16 cellular contexts compared by ENCODE assay signal in genomic region chr2:202669841-202670240, GRCh38. TPM values are rescaled to one million over a fixed set of nuclear protein-coding genes. Genes with fewer than 3 reads are reported as not detected.
DNase-seq lines count a peak whose midpoint lies in the region; ATAC-seq and TF ChIP-seq lines count a peak whose summit lies in the region.
"Had no signal": no experiment of that assay in that cellular context is flagged by ENCODE, and none has a peak within 500 bp of the region (broad histone marks: within the 10 kb centered on the region; RNA-seq: fewer than 3 reads in every experiment).

No MANE protein-coding gene starts in this region.

- WGBS in heart right ventricle, 2 donors, result 89 to 92% methylated on average over 1 of the region's 1 CpG

- H3K27ac Mint-ChIP-seq in activated CD8-positive, alpha-beta memory T cell treated with anti-CD3 and anti-CD28 coated beads, Interleukin-2, amount 10 ng/mL, durations not matched to agents 7 days and 5 days, result no peak overlapping the region
- H3K27ac Mint-ChIP-seq in activated T-helper 17 cell treated with anti-CD3 and anti-CD28 coated beads, Interleukin-2, amount 50 U/mL, for 72 hours, result peak overlapping the region; percentile 78
- peak overlapping the region; percentile 23 for H3K27ac Mint-ChIP-seq in progenitor cell of endocrine pancreas

- peak; percentile 30 for ATAC-seq in activated CD8-positive, alpha-beta memory T cell treated with anti-CD3 and anti-CD28 coated beads, Interleukin-2, amount 10 ng/mL, durations not matched to agents 7 days and 5 days
- ATAC-seq in HG02610 (IDR thresholded peaks at IDR 0.05; ENCODE audit: unreplicated experiment), result peak; percentile 46
- ATAC-seq in activated T-helper 17 cell treated with anti-CD3 and anti-CD28 coated beads, Interleukin-2, amount 50 U/mL, for 72 hours (replicated peaks), result peak; percentile 79
- ATAC-seq in heart right ventricle, result no peak

- H3K9me3 ChIP-seq in heart right ventricle, result no peaks in the 10 kb centered on the region
- H3K9me3 ChIP-seq: Peyer's patch, thyroid gland had no signal

- H3K9me3 Mint-ChIP-seq in activated CD8-positive, alpha-beta memory T cell treated with anti-CD3 and anti-CD28 coated beads, Interleukin-2, amount 10 ng/mL, durations not matched to agents 7 days and 5 days (ENCODE audit: low read depth), result no peaks in the 10 kb centered on the region
- no peaks in the 10 kb centered on the region for H3K9me3 Mint-ChIP-seq in activated T-helper 17 cell treated with anti-CD3 and anti-CD28 coated beads, Interleukin-2, amount 50 U/mL, for 72 hours
- H3K9me3 Mint-ChIP-seq in progenitor cell of endocrine pancreas (ENCODE audit: low read depth), result no peaks in the 10 kb centered on the region

- no peak for TF ChIP-seq CTCF in progenitor cell of endocrine pancreas (IDR thresholded peaks at IDR 0.05; ENCODE audit: unreplicated experiment)
- no peak for TF ChIP-seq CTCF in heart right ventricle (IDR thresholded peaks at IDR 0.05)

- H3K36me3 Mint-ChIP-seq in activated CD8-positive, alpha-beta memory T cell treated with anti-CD3 and anti-CD28 coated beads, Interleukin-2, amount 10 ng/mL, durations not matched to agents 7 days and 5 days, result peaks cover 3% of the 10 kb centered on the region
- H3K36me3 Mint-ChIP-seq in activated T-helper 17 cell treated with anti-CD3 and anti-CD28 coated beads, Interleukin-2, amount 50 U/mL, for 72 hours (ENCODE audit: low read depth), result no peaks in the 10 kb centered on the region
- H3K36me3 Mint-ChIP-seq in progenitor cell of endocrine pancreas (ENCODE audit: insufficient read depth), result no peaks in the 10 kb centered on the region

- no peaks in the 10 kb centered on the region for H3K36me3 ChIP-seq in heart right ventricle
- H3K36me3 ChIP-seq: Peyer's patch, thyroid gland had no signal

- intact Hi-C loops in heart right ventricle (cut with DNase I), result no loop called here

- H3K4me1 Mint-ChIP-seq in activated CD8-positive, alpha-beta memory T cell treated with anti-CD3 and anti-CD28 coated beads, Interleukin-2, amount 10 ng/mL, durations not matched to agents 7 days and 5 days, result peaks cover 28% of the 10 kb centered on the region
- H3K4me1 Mint-ChIP-seq in activated T-helper 17 cell treated with anti-CD3 and anti-CD28 coated beads, Interleukin-2, amount 50 U/mL, for 72 hours, result peaks cover 31% of the 10 kb centered on the region
- peaks cover 14% of the 10 kb centered on the region for H3K4me1 Mint-ChIP-seq in progenitor cell of endocrine pancreas (ENCODE audit: low read depth)

- no peaks in the 10 kb centered on the region for H3K27me3 Mint-ChIP-seq in activated CD8-positive, alpha-beta memory T cell treated with anti-CD3 and anti-CD28 coated beads, Interleukin-2, amount 10 ng/mL, durations not matched to agents 7 days and 5 days
- H3K27me3 Mint-ChIP-seq in activated T-helper 17 cell treated with anti-CD3 and anti-CD28 coated beads, Interleukin-2, amount 50 U/mL, for 72 hours, result no peaks in the 10 kb centered on the region
- no peaks in the 10 kb centered on the region for H3K27me3 Mint-ChIP-seq in progenitor cell of endocrine pancreas

- DNase-seq in activated CD8-positive, alpha-beta memory T cell treated with anti-CD3 and anti-CD28 coated beads, Interleukin-2, amount 10 ng/mL, durations not matched to agents 7 days and 5 days, result no peak
- DNase-seq in activated CD8-positive, alpha-beta memory T cell treated with anti-CD3 and anti-CD28 coated beads, Interleukin-2, amount 50 U/mL, for 48 hours, result no peak
- no peak for DNase-seq in progenitor cell of endocrine pancreas (ENCODE audit: low spot score, unreplicated experiment)
- no peak for DNase-seq in NK-92 (lab: John Stamatoyannopoulos, UW; ENCODE audit: unreplicated experiment)
- no peak for DNase-seq in Kasumi-1 (lab: John Stamatoyannopoulos, UW)
- DNase-seq in heart right ventricle, result no peak
- DNase-seq: activated CD4-positive, CD25-positive, alpha-beta regulatory T cell treated with anti-CD3 and anti-CD28 coated beads, Interleukin-2, amount 50 U/mL, for 72 hours; activated gamma-delta T cell treated with Interleukin-2 at 50 U/mL for 16 hours; DMS 273 treated with DMSO at 0.1 percent for 48 hours; NCI-H1694; NCI-H524 treated with DMSO at 0.1 percent for 48 hours; Peyer's patch; SW 1271; thyroid gland had no signal

- no peak overlapping the region for H3K4me3 ChIP-seq in heart right ventricle
- H3K4me3 ChIP-seq: Peyer's patch, thyroid gland had no signal

- H3K4me3 Mint-ChIP-seq in activated CD8-positive, alpha-beta memory T cell treated with anti-CD3 and anti-CD28 coated beads, Interleukin-2, amount 10 ng/mL, durations not matched to agents 7 days and 5 days, result no peak overlapping the region
- H3K4me3 Mint-ChIP-seq in activated T-helper 17 cell treated with anti-CD3 and anti-CD28 coated beads, Interleukin-2, amount 50 U/mL, for 72 hours, result peak overlapping the region; percentile 65
- no peak overlapping the region for H3K4me3 Mint-ChIP-seq in progenitor cell of endocrine pancreas (ENCODE audit: low read depth)

- CTCF ChIA-PET in activated CD8-positive, alpha-beta memory T cell treated with anti-CD3 and anti-CD28 coated beads, Interleukin-2, amount 10 ng/mL, durations not matched to agents 7 days and 5 days (lab: Charles Lee), result no interaction called here

- no peaks in the 10 kb centered on the region for H3K27me3 ChIP-seq in heart right ventricle
- H3K27me3 ChIP-seq: Peyer's patch, thyroid gland had no signal

- H3K27ac ChIP-seq in heart right ventricle, result no peak overlapping the region
- H3K27ac ChIP-seq: Peyer's patch, thyroid gland had no signal

- H3K4me1 ChIP-seq in heart right ventricle, result peaks cover 0 to 33% (median 0%) of the 10 kb centered on the region in 9 donors
- H3K4me1 ChIP-seq: thyroid gland had no signal

RNA-seq across cellular contexts. Expression of gene FAM117B, which starts 35.1 kb away (rescaled TPM):
- total RNA-seq in activated CD8-positive, alpha-beta memory T cell treated with anti-CD3 and anti-CD28 coated beads, Interleukin-2, amount 10 ng/mL, durations not matched to agents 7 days and 5 days, result 1 to 10 TPM; 3.7 to 3.8 TPM
- total RNA-seq in activated T-helper 17 cell treated with anti-CD3 and anti-CD28 coated beads, Interleukin-2, amount 50 U/mL, for 72 hours, result 10 to 100 TPM in 1 of 2 donors, 1 to 10 TPM in 1; 5.6 to 26.1 TPM
- total RNA-seq in progenitor cell of endocrine pancreas, result 28.5 and 28.6 TPM in 2 replicates
- total RNA-seq in heart right ventricle, result 1 to 10 TPM in 9 of 10 donors, under 1 TPM in 1; 0.75 to 3.9 (median 2.6) TPM
- 1 to 10 TPM in 1 of 2 donors, under 1 TPM in 1; 0.49 to 1.2 TPM for polyA plus RNA-seq in heart right ventricle

Comparison
In these comparisons a context has a peak if more than half of its experiments do, and no peak if none do; other contexts are left out.
1. ATAC-seq: peak in activated CD8-positive, alpha-beta memory T cell treated with anti-CD3 and anti-CD28 coated beads, Interleukin-2, amount 10 ng/mL, durations not matched to agents 7 days and 5 days (single experiment), HG02610 (single experiment) and activated T-helper 17 cell treated with anti-CD3 and anti-CD28 coated beads, Interleukin-2, amount 50 U/mL, for 72 hours (single experiment); none in heart right ventricle (0 of 8).